Comparison of ENCODE assay signal across 17 cellular contexts in the genomic region with DNA sequence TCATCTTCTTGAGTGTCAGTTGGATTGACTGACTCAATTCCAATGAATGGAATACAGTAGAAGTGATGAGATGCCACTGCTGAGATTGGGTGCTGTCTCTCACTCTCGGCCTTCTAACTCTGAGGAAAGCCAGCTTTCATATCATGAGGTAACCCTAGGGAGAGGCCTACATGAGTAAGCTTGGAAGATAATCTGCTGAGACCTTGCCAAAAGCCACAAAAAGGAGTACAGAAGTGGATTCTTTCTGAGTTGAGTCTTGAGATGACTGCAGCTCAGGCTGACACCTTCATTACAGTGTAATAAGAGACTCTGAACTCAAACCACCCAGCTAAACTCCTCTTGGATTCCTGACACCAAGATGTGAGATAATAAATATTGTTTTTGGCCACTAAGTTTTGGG.
DNase-seq lines count a peak whose midpoint lies in the region; ATAC-seq, FAIRE-seq and TF ChIP-seq lines count a peak whose summit lies in the region.
"Had no signal": no experiment of that assay in that cellular context is flagged by ENCODE, and none has a peak within 500 bp of the region (broad histone marks: within the 10 kb centered on the region; RNA-seq: fewer than 3 reads in every experiment).

No MANE protein-coding gene starts in this region.

- H3K36me3 ChIP-seq in astrocyte (ENCODE audit: insufficient read depth, low read length): no peaks in the 10 kb centered on the region

- ATAC-seq in GM18870 (IDR thresholded peaks at IDR 0.05; ENCODE audit: unreplicated experiment): no peak
- no peak for ATAC-seq in GM21825 (IDR thresholded peaks at IDR 0.05; ENCODE audit: unreplicated experiment)

- H4K20me1 ChIP-seq in astrocyte (ENCODE audit: insufficient read depth, low read length): no peaks in the 10 kb centered on the region

- DNase-seq in HTR-8/SVneo (ENCODE audit: insufficient read length, low spot score) (peak; percentile 6), astrocyte (ENCODE audit: low read depth) (peak; percentile 40), fibroblast of gingiva (ENCODE audit: low read depth) (peak; percentile 1), skeletal muscle cell (ENCODE audit: low read depth) (peak; percentile 41), NCI-H1105 treated with DMSO at 0.1 percent for 48 hours (lab: John Stamatoyannopoulos, UW) (no peak)
- DNase-seq: AML-193, H9, NCI-H1105, NCI-H1694, NCI-H2081 treated with DMSO at 0.1 percent for 48 hours, NCI-H510A, NCI-H774, PC-9 had no signal

- H3K4me3 Mint-ChIP-seq in astrocyte (ENCODE audit: unreplicated experiment): no peak overlapping the region
- H3K4me3 Mint-ChIP-seq: H9 had no signal

- H3K27ac Mint-ChIP-seq in astrocyte (ENCODE audit: unreplicated experiment): no peak overlapping the region
- H3K27ac Mint-ChIP-seq: H9 had no signal

- H3K9me3 ChIP-seq in astrocyte (ENCODE audit: insufficient read depth, low read depth, low read length): no peaks in the 10 kb centered on the region

- peaks cover 4% of the 10 kb centered on the region for H3K9me3 Mint-ChIP-seq in astrocyte (ENCODE audit: unreplicated experiment)

- H3K4me1 ChIP-seq in astrocyte (ENCODE audit: insufficient read depth, low read length): no peaks in the 10 kb centered on the region

- FAIRE-seq in HTR-8/SVneo (lab: Jason Lieb, UNC) (no peak), astrocyte (lab: Jason Lieb, UNC) (peak; percentile 71)

- no peak for TF ChIP-seq CTCF in astrocyte (IDR thresholded peaks at IDR 0.05; ENCODE audit: insufficient read depth, low read depth, low read length)

- H3K4me2 ChIP-seq in astrocyte (ENCODE audit: low read length): no peak overlapping the region
- H3K4me2 ChIP-seq: PC-9 had no signal

- no peak overlapping the region for H3K9ac ChIP-seq in astrocyte (ENCODE audit: low read length)

- no peak overlapping the region for H2AFZ ChIP-seq in astrocyte (ENCODE audit: low read depth, low read length)
- H2AFZ ChIP-seq: PC-9 had no signal

- H3K27ac ChIP-seq in astrocyte (ENCODE audit: low read depth, low read length): no peak overlapping the region
- H3K27ac ChIP-seq: C4-2B, PC-9, RWPE1 had no signal

- no peaks in the 10 kb centered on the region for H3K27me3 Mint-ChIP-seq in astrocyte (ENCODE audit: low read depth, unreplicated experiment)

- no peaks in the 10 kb centered on the region for H3K27me3 ChIP-seq in astrocyte (ENCODE audit: insufficient read depth, low read length)

- H3K36me3 Mint-ChIP-seq in astrocyte (ENCODE audit: low read depth, unreplicated experiment): no peaks in the 10 kb centered on the region

- no peaks in the 10 kb centered on the region for H3K79me2 ChIP-seq in astrocyte (ENCODE audit: insufficient read depth, low read length)

- H3K4me1 Mint-ChIP-seq in astrocyte (ENCODE audit: low read depth, unreplicated experiment): no peaks in the 10 kb centered on the region

- no peak overlapping the region for H3K4me3 ChIP-seq in astrocyte (ENCODE audit: insufficient read depth, low read depth, low read length)
- H3K4me3 ChIP-seq in skeletal muscle cell (ENCODE audit: low read depth, low read length): no peak overlapping the region
- H3K4me3 ChIP-seq: PC-9 had no signal
